In genomic region chr1:162644986-162645314, GRCh38 we compare ENCODE assay signal across 27 cellular contexts.
"Had no signal": no experiment of that assay in that cellular context is flagged by ENCODE, and none has a peak within 500 bp of the region (broad histone marks: within the 10 kb centered on the region; RNA-seq: fewer than 3 reads in every experiment).

No MANE protein-coding gene starts in this region.

- H3K36me3 Mint-ChIP-seq: mesothelial cell of epicardium had no signal

- H3K4me3 Mint-ChIP-seq: dendritic cell treated with granulocyte-macrophage colony-stimulating factor and Interleukin-4, amounts not matched to agents 40 ng/mL and 50 ng/mL, for 4 days; effector memory CD8-positive, alpha-beta T cell; endodermal cell; mesothelial cell of epicardium had no signal

- ATAC-seq: effector memory CD8-positive, alpha-beta T cell; esophagus mucosa; gastrocnemius medialis; heart right ventricle; left cardiac atrium; left lung; left ventricle myocardium superior; lower lobe of right lung; mucosa of descending colon had no signal

- H3K9me3 Mint-ChIP-seq: dendritic cell treated with granulocyte-macrophage colony-stimulating factor and Interleukin-4, amounts not matched to agents 40 ng/mL and 50 ng/mL, for 4 days; effector memory CD8-positive, alpha-beta T cell; endodermal cell; mesothelial cell of epicardium had no signal

- H3K36me3 ChIP-seq: colonic mucosa, esophagus squamous epithelium, gastrocnemius medialis, left lung, lower lobe of right lung had no signal

- H3K27ac Mint-ChIP-seq: dendritic cell treated with granulocyte-macrophage colony-stimulating factor and Interleukin-4, amounts not matched to agents 40 ng/mL and 50 ng/mL, for 4 days; effector memory CD8-positive, alpha-beta T cell; endodermal cell; mesothelial cell of epicardium had no signal

- H3K4me1 Mint-ChIP-seq: endodermal cell had no signal

- DNase-seq: colonic mucosa; cortex of kidney; effector CD8-positive, alpha-beta T cell; effector memory CD8-positive, alpha-beta T cell; endodermal cell; erythroblast; esophagus squamous epithelium; foreskin fibroblast; foreskin melanocyte; gastrocnemius medialis; glutamatergic neuron; head of caudate nucleus; heart right ventricle; hippocampal formation; left cardiac atrium; left lung; left ventricle myocardium superior; lower lobe of right lung; mesenchymal stem cell; mucosa of descending colon had no signal

- H3K9me3 ChIP-seq: colonic mucosa, esophagus squamous epithelium, gastrocnemius medialis, heart right ventricle, left lung, lower lobe of right lung, mucosa of descending colon had no signal

- H3K4me1 ChIP-seq: colonic mucosa, gastrocnemius medialis, left lung had no signal

- H3K27me3 ChIP-seq: colonic mucosa, esophagus squamous epithelium, gastrocnemius medialis, heart right ventricle, left lung had no signal

- H3K27ac ChIP-seq: colonic mucosa, epithelial cell of prostate, esophagus squamous epithelium, gastrocnemius medialis, heart right ventricle, left lung, lower lobe of right lung had no signal

- FAIRE-seq: endometrium, islet of Langerhans, keratinocyte had no signal

- H3K4me3 ChIP-seq: colonic mucosa, esophagus squamous epithelium, gastrocnemius medialis, heart right ventricle, left lung, lower lobe of right lung had no signal
